14 cellular contexts compared by ENCODE assay signal in genomic region chr17:36856169-36856568, GRCh38.
DNase-seq lines count a peak whose midpoint lies in the region; ATAC-seq and TF ChIP-seq lines count a peak whose summit lies in the region.
"Had no signal": no experiment of that assay in that cellular context is flagged by ENCODE, and none has a peak within 500 bp of the region (broad histone marks: within the 10 kb centered on the region; RNA-seq: fewer than 3 reads in every experiment).

No MANE protein-coding gene starts in this region.

- H3K4me1 Mint-ChIP-seq in MCF 10A (ENCODE audit: insufficient read depth, unreplicated experiment) = peaks cover 32% of the 10 kb centered on the region

- peaks cover 0 to 49% of the 10 kb centered on the region in 2 donors for H3K27me3 ChIP-seq in breast epithelium
- no peaks in the 10 kb centered on the region for H3K27me3 ChIP-seq in RWPE2 (ENCODE audit: insufficient read depth, poor library complexity, severe bottlenecking)
- H3K27me3 ChIP-seq in lower lobe of right lung (ENCODE audit: low read depth) = peaks cover 13% of the 10 kb centered on the region

- no peaks in the 10 kb centered on the region for H3K9me3 ChIP-seq in breast epithelium
- H3K9me3 ChIP-seq in RWPE2 (ENCODE audit: severe bottlenecking) = no peaks in the 10 kb centered on the region
- no peaks in the 10 kb centered on the region for H3K9me3 ChIP-seq in lower lobe of right lung

- H3K27me3 Mint-ChIP-seq in MCF 10A (ENCODE audit: insufficient read depth, unreplicated experiment) = no peaks in the 10 kb centered on the region

- TF ChIP-seq CTCF in MCF 10A (IDR thresholded peaks at IDR 0.05; ENCODE audit: unreplicated experiment) (no peak), breast epithelium (IDR thresholded peaks at IDR 0.05) (no peak), RWPE2 (IDR thresholded peaks at IDR 0.05; ENCODE audit: poor library complexity, severe bottlenecking) (no peak), lower leg skin (IDR thresholded peaks at IDR 0.05) (no peak), lower lobe of right lung (IDR thresholded peaks at IDR 0.05) (no peak)

- POLR2A ChIA-PET in MCF 10A (lab: Yijun Ruan, JAX) = interaction anchor here (0.5 kb wide), 1 partner anchor 93 kb away, joined by 3 read pairs; the partner anchor contains the start of gene AATF

- BruUV-seq in MCF 10A (replicated peaks; lab: Mats Ljungman, UMichigan) = no TSS peak

- H3K9me3 Mint-ChIP-seq in MCF 10A (ENCODE audit: unreplicated experiment) = no peaks in the 10 kb centered on the region

- DNase-seq in MCF 10A (ENCODE audit: unreplicated experiment) (peak; percentile 84), breast epithelium (ENCODE audit: low spot score in 2 of 2) (no peak), RWPE2 (ENCODE audit: low spot score) (no peak), epithelial cell of prostate (ENCODE audit: low read depth, low spot score) (peak; percentile 96), COR-L47 (lab: John Stamatoyannopoulos, UW) (no peak), lower leg skin (ENCODE audit: low spot score in 2 of 2) (no peak), left ventricle myocardium superior (no peak), lower lobe of right lung (no peak)
- DNase-seq: CD4-positive, CD25-positive, alpha-beta regulatory T cell; MM.1S; NCI-H1105 treated with DMSO at 0.1 percent for 48 hours; NCI-H2107; NCI-H446 treated with DMSO at 0.1 percent for 48 hours; SIG-M5 had no signal

- TF ChIP-seq POLR2A in breast epithelium (IDR thresholded peaks at IDR 0.05) = no peak
- no peak for TF ChIP-seq POLR2A in lower leg skin (IDR thresholded peaks at IDR 0.05)

- no peaks in the 10 kb centered on the region for H3K36me3 ChIP-seq in breast epithelium
- no peaks in the 10 kb centered on the region for H3K36me3 ChIP-seq in RWPE2 (ENCODE audit: low read depth)
- no peaks in the 10 kb centered on the region for H3K36me3 ChIP-seq in lower lobe of right lung

- H3K27ac ChIP-seq in breast epithelium (no peak overlapping the region), RWPE2 (ENCODE audit: poor library complexity, severe bottlenecking) (peak overlapping the region; percentile 70), epithelial cell of prostate (peak overlapping the region; percentile 92), lower lobe of right lung (no peak overlapping the region)

- peak overlapping the region; percentile 61 for H3K27ac Mint-ChIP-seq in MCF 10A (ENCODE audit: low read depth, unreplicated experiment)

- peak; percentile 91 for ATAC-seq in RWPE2 (ENCODE audit: low read depth)
- no peak for ATAC-seq in left ventricle myocardium superior
- ATAC-seq in lower lobe of right lung = no peak

- 34 to 57% methylated on average over 5 of the region's 5 CpGs for WGBS in lower leg skin, 2 donors

- peaks cover 6% of the 10 kb centered on the region for H3K36me3 Mint-ChIP-seq in MCF 10A (ENCODE audit: insufficient read depth, unreplicated experiment)
- H3K36me3 Mint-ChIP-seq: CD4-positive, CD25-positive, alpha-beta regulatory T cell had no signal

- H3K4me3 ChIP-seq in breast epithelium = no peak overlapping the region
- no peak overlapping the region for H3K4me3 ChIP-seq in RWPE2 (ENCODE audit: severe bottlenecking)
- no peak overlapping the region for H3K4me3 ChIP-seq in lower leg skin (ENCODE audit: low read depth, poor library complexity, severe bottlenecking)
- H3K4me3 ChIP-seq in lower lobe of right lung = no peak overlapping the region

- intact Hi-C loops in MCF 10A (cut with micrococcal nuclease) = no loop called here
- intact Hi-C loops in breast epithelium (cut with DNase I; ENCODE audit: low total_unique reads) = no loop called here
- intact Hi-C loops in lower leg skin (cut with DNase I; ENCODE audit: low total_unique reads) = no loop called here
- intact Hi-C loops in left ventricle myocardium superior (cut with micrococcal nuclease) = no loop called here
- intact Hi-C loops in lower lobe of right lung (cut with DNase I) = no loop called here

- H3K4me3 Mint-ChIP-seq in MCF 10A (ENCODE audit: unreplicated experiment) = no peak overlapping the region
- H3K4me3 Mint-ChIP-seq: CD4-positive, CD25-positive, alpha-beta regulatory T cell had no signal

- CTCF ChIA-PET in MCF 10A (lab: Yijun Ruan, JAX) = interaction anchor here (0.5 to 0.6 kb wide), 2 partner anchors 95 to 150 kb away, joined by 3 to 5 read pairs; no protein-coding TSS in a partner anchor

- H3K4me1 ChIP-seq in breast epithelium (no peaks in the 10 kb centered on the region), RWPE2 (ENCODE audit: insufficient read depth, poor library complexity, severe bottlenecking) (peaks cover 37% of the 10 kb centered on the region), lower lobe of right lung (no peaks in the 10 kb centered on the region)

Comparison
In these comparisons a context has a peak if more than half of its experiments do, and no peak if none do; other contexts are left out.
1. DNase-seq: peak in MCF 10A (single experiment) and epithelial cell of prostate (single experiment); none in breast epithelium (0 of 2), RWPE2 (single experiment), COR-L47 (single experiment), lower leg skin (0 of 2), left ventricle myocardium superior (single experiment) and lower lobe of right lung (single experiment).
2. H3K27ac ChIP-seq: peak in RWPE2 (single experiment) and epithelial cell of prostate (single experiment); none in breast epithelium (0 of 2) and lower lobe of right lung (single experiment).